Comparison of ENCODE assay signal across 23 cellular contexts in the genomic region with DNA sequence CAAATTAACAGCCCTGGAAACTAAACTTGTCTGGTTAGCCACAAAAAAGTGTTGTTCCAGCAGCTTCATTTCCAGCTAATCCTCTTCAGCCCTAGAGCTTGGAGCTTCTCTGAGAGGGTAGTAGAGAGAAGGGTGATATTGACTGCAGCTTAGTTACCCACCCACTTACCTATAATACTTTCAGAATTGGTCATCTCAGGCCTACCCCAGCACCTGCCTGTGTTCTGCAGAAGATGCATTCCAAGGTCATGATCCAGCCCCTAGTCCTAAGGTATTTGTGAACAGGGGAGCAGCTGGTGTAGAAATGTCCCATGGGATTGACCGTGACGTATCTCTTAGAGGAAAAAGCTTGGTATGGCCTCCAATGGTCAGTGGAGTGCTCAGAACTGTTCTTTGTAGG.
DNase-seq lines count a peak whose midpoint lies in the region; ATAC-seq and TF ChIP-seq lines count a peak whose summit lies in the region.
"Had no signal": no experiment of that assay in that cellular context is flagged by ENCODE, and none has a peak within 500 bp of the region (broad histone marks: within the 10 kb centered on the region; RNA-seq: fewer than 3 reads in every experiment).

No MANE protein-coding gene starts in this region.

- H3K9me3 ChIP-seq in Karpas-422 (ENCODE audit: low read length) (no peaks in the 10 kb centered on the region), stomach (no peaks in the 10 kb centered on the region)
- H3K9me3 ChIP-seq: prostate gland, thoracic aorta had no signal

- H3K79me2 ChIP-seq in Karpas-422 (ENCODE audit: low read length) = no peaks in the 10 kb centered on the region

- H3K9ac ChIP-seq in Karpas-422 (ENCODE audit: low read length) = peak overlapping the region; percentile 71

- peak; percentile 53 for ATAC-seq in GM18511 (IDR thresholded peaks at IDR 0.05; ENCODE audit: unreplicated experiment)
- peak; percentile 43 for ATAC-seq in GM21717 (IDR thresholded peaks at IDR 0.05; ENCODE audit: unreplicated experiment)

- no peaks in the 10 kb centered on the region for H3K9me2 ChIP-seq in Karpas-422 (replicated peaks; ENCODE audit: insufficient read depth, low read length)

- WGBS in stomach, 5 donors = 45 to 71% (median 50%) methylated on average over 2 of the region's 2 CpGs

- H3K4me3 ChIP-seq in Karpas-422 (ENCODE audit: low read length) (no peak overlapping the region), stomach (no peak overlapping the region), foreskin fibroblast (ENCODE audit: low read depth in 1 of 2, low read length in 2 of 2) (no peak overlapping the region)
- H3K4me3 ChIP-seq: prostate gland, thoracic aorta had no signal

- no peaks in the 10 kb centered on the region for H3K36me3 ChIP-seq in Karpas-422 (ENCODE audit: insufficient read depth, low read length)
- peaks cover 0 to 15% (median 0%) of the 10 kb centered on the region in 4 donors for H3K36me3 ChIP-seq in stomach
- H3K36me3 ChIP-seq: prostate gland, thoracic aorta had no signal

- no peak for TF ChIP-seq EP300 in stomach (IDR thresholded peaks at IDR 0.05)

- H3K27ac ChIP-seq in Karpas-422 (ENCODE audit: low read length) = peak overlapping the region; percentile 98
- H3K27ac ChIP-seq in epithelial cell of prostate = peak overlapping the region; percentile 4
- H3K27ac ChIP-seq in stomach = no peak overlapping the region
- H3K27ac ChIP-seq: C4-2B, prostate gland, thoracic aorta had no signal

- TF ChIP-seq CTCF in stomach (IDR thresholded peaks at IDR 0.05) (no peak), foreskin fibroblast (IDR thresholded peaks at IDR 0.05; ENCODE audit: low read depth, low read length) (no peak)

- DNase-seq in Karpas-422 (peak; percentile 52), epithelial cell of prostate (ENCODE audit: low read depth, low spot score) (peak; percentile 14), stomach (no peak), foreskin fibroblast (no peak), GF-D8 (lab: John Stamatoyannopoulos, UW) (no peak)
- DNase-seq in stimulated activated CD4-positive, alpha-beta T cell treated with anti-CD3 and anti-CD28 coated beads, Interleukin-15, amount 100 ng/mL, for 24 hours = no peak
- DNase-seq: activated CD4-positive, CD25-positive, alpha-beta regulatory T cell; activated CD8-positive, alpha-beta memory T cell treated with anti-CD3 and anti-CD28 coated beads for 24 hours; activated naive CD4-positive, alpha-beta T cell treated with anti-CD3 and anti-CD28 coated beads, Interleukin-2, amount 50 U/mL, for 16 hours; activated T-cell treated with anti-CD3 and anti-CD28 coated beads, Interleukin-2, amount 50 U/mL, for 4 hours; aorta; central memory CD4-positive, alpha-beta T cell; foreskin melanocyte; hippocampal formation; MM.1S; NCI-H1436; NCI-H69; T1000 had no signal

- H3K27me3 ChIP-seq in Karpas-422 (ENCODE audit: low read length) (no peaks in the 10 kb centered on the region), stomach (no peaks in the 10 kb centered on the region)

- no peaks in the 10 kb centered on the region for H4K20me1 ChIP-seq in Karpas-422 (ENCODE audit: insufficient read depth, low read depth, low read length)

- peak overlapping the region; percentile 64 for H3K4me2 ChIP-seq in Karpas-422 (ENCODE audit: low read depth, low read length, poor library complexity, severe bottlenecking)

- intact Hi-C loops in stomach (cut with DNase I; ENCODE audit: low total_unique reads) = no loop called here

- peaks cover 97% of the 10 kb centered on the region for H3K4me1 ChIP-seq in Karpas-422 (ENCODE audit: low read length)
- H3K4me1 ChIP-seq in stomach = peaks cover 0 to 31% (median 11%) of the 10 kb centered on the region in 4 donors

- H2AFZ ChIP-seq in Karpas-422 (ENCODE audit: low read length) = peak overlapping the region; percentile 38

- no peak for TF ChIP-seq POLR2A in stomach (IDR thresholded peaks at IDR 0.05)

Comparison
In these comparisons a context has a peak if more than half of its experiments do, and no peak if none do; other contexts are left out.
1. DNase-seq: peak in Karpas-422 (single experiment) and epithelial cell of prostate (single experiment); none in stomach (single experiment), foreskin fibroblast (0 of 2), GF-D8 (single experiment) and stimulated activated CD4-positive, alpha-beta T cell treated with anti-CD3 and anti-CD28 coated beads, Interleukin-15, amount 100 ng/mL, for 24 hours (single experiment).
2. H3K27ac ChIP-seq: peak in Karpas-422 (single experiment) and epithelial cell of prostate (single experiment); none in stomach (0 of 5).